In the genomic region with DNA sequence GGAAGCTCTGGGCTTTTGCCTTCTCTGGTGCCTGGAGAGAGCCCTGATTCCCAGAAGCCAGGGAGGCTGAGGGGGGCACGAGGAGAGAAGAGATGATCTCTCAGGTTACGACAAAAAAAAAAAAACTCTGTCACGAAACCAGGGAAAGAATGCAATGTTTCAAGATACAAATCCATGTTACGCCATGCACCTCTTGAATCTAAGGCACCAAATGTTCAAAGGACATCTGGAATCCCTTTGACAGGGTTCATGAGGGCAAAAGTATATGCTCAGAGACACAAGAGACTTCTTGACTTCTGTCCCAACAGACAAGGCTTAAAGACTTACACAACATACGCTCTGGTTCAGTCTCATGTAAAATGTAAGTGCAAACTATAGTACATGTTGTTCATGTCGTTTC, we compare ENCODE assay signal across 2 cellular contexts.
TF ChIP-seq lines count a peak whose summit lies in the region.

No MANE protein-coding gene starts in this region.

TF ChIP-seq in GM23338, 12 proteins besides CTCF, POLR2A, EP300 and RAD21 (continues in another document):
- TF ChIP-seq, protein P1, sequence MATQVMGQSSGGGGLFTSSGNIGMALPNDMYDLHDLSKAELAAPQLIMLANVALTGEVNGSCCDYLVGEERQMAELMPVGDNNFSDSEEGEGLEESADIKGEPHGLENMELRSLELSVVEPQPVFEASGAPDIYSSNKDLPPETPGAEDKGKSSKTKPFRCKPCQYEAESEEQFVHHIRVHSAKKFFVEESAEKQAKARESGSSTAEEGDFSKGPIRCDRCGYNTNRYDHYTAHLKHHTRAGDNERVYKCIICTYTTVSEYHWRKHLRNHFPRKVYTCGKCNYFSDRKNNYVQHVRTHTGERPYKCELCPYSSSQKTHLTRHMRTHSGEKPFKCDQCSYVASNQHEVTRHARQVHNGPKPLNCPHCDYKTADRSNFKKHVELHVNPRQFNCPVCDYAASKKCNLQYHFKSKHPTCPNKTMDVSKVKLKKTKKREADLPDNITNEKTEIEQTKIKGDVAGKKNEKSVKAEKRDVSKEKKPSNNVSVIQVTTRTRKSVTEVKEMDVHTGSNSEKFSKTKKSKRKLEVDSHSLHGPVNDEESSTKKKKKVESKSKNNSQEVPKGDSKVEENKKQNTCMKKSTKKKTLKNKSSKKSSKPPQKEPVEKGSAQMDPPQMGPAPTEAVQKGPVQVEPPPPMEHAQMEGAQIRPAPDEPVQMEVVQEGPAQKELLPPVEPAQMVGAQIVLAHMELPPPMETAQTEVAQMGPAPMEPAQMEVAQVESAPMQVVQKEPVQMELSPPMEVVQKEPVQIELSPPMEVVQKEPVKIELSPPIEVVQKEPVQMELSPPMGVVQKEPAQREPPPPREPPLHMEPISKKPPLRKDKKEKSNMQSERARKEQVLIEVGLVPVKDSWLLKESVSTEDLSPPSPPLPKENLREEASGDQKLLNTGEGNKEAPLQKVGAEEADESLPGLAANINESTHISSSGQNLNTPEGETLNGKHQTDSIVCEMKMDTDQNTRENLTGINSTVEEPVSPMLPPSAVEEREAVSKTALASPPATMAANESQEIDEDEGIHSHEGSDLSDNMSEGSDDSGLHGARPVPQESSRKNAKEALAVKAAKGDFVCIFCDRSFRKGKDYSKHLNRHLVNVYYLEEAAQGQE (IDR thresholded peaks at IDR 0.05; ENCODE audit: unreplicated experiment) = no peak
- TF ChIP-seq EZH2 (IDR thresholded peaks at IDR 0.05; ENCODE audit: low read depth, unreplicated experiment) (no peak), STAT1 (IDR thresholded peaks at IDR 0.05; ENCODE audit: unreplicated experiment) (no peak), EZH2phosphoT487 (IDR thresholded peaks at IDR 0.05; ENCODE audit: unreplicated experiment) (no peak), ETS1 (IDR thresholded peaks at IDR 0.05) (no peak), ZNF114 (CRISPR knock-in tag; IDR thresholded peaks at IDR 0.05) (no peak), NANOG (IDR thresholded peaks at IDR 0.05; ENCODE audit: borderline replicate concordance) (no peak), ZNF462 (CRISPR knock-in tag; IDR thresholded peaks at IDR 0.05) (no peak), ZNF331 (CRISPR knock-in tag; IDR thresholded peaks at IDR 0.05; ENCODE audit: low read depth) (no peak), CREB1 (CRISPR knock-in tag; IDR thresholded peaks at IDR 0.05; ENCODE audit: low read depth) (no peak)

TF ChIP-seq in H1, 55 proteins besides CTCF, POLR2A, EP300 and RAD21:
- TF ChIP-seq TBP (IDR thresholded peaks at IDR 0.05; ENCODE audit: low read depth, low read length) = no peak
- TF ChIP-seq CREB1 (IDR thresholded peaks at IDR 0.05) = no peak
- no peak for TF ChIP-seq CBX5 (IDR thresholded peaks at IDR 0.05; ENCODE audit: low read depth, low read length)
- TF ChIP-seq RBBP5 (IDR thresholded peaks at IDR 0.05; ENCODE audit: borderline replicate concordance, low read depth, low read length) = no peak
- no peak for TF ChIP-seq SP2 (IDR thresholded peaks at IDR 0.05; ENCODE audit: low read length)
- TF ChIP-seq EZH2 (IDR thresholded peaks at IDR 0.05; ENCODE audit: low read depth, low read length, severe bottlenecking) = no peak
- TF ChIP-seq SIN3A (conservative IDR thresholded peaks at IDR 0.05 in 1 of 2, IDR thresholded peaks at IDR 0.05 in 1 of 2; ENCODE audit: low read depth in 1 of 2, low read length in 2 of 2) = no peak
- no peak for TF ChIP-seq KDM4A (IDR thresholded peaks at IDR 0.05; ENCODE audit: low read depth, low read length, severe bottlenecking)
- TF ChIP-seq NANOG (IDR thresholded peaks at IDR 0.05; ENCODE audit: insufficient read depth, low read depth, low read length, poor library complexity, severe bottlenecking) = no peak
- TF ChIP-seq GABPA (IDR thresholded peaks at IDR 0.05; ENCODE audit: borderline replicate concordance, insufficient read depth, low read length) = no peak
- TF ChIP-seq SAP30 (IDR thresholded peaks at IDR 0.05; ENCODE audit: insufficient read depth, insufficient replicate concordance, low read length) = no peak
- no peak for TF ChIP-seq TCF12 (IDR thresholded peaks at IDR 0.05; ENCODE audit: low read depth, low read length)
- TF ChIP-seq, protein P2, sequence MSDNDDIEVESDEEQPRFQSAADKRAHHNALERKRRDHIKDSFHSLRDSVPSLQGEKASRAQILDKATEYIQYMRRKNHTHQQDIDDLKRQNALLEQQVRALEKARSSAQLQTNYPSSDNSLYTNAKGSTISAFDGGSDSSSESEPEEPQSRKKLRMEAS (IDR thresholded peaks at IDR 0.05) = no peak
- no peak for TF ChIP-seq SP4 (IDR thresholded peaks at IDR 0.05; ENCODE audit: low read length)
- no peak for TF ChIP-seq TAF1 (IDR thresholded peaks at IDR 0.05; ENCODE audit: low read depth, low read length)
- TF ChIP-seq SRF (IDR thresholded peaks at IDR 0.05; ENCODE audit: low read depth, low read length) = no peak
- no peak for TF ChIP-seq CHD7 (IDR thresholded peaks at IDR 0.05; ENCODE audit: insufficient replicate concordance, low read length)
- TF ChIP-seq SIRT6 (IDR thresholded peaks at IDR 0.05; ENCODE audit: low read length) = no peak
- TF ChIP-seq SP1 (IDR thresholded peaks at IDR 0.05; ENCODE audit: low read depth, low read length) = no peak
